Comparison of ENCODE assay signal across 20 cellular contexts in genomic region chr4:184255361-184255760, GRCh38. TPM values are rescaled to one million over a fixed set of nuclear protein-coding genes. Genes with fewer than 3 reads are reported as not detected.
DNase-seq lines count a peak whose midpoint lies in the region; ATAC-seq and TF ChIP-seq lines count a peak whose summit lies in the region.
"Had no signal": no experiment of that assay in that cellular context is flagged by ENCODE, and none has a peak within 500 bp of the region (broad histone marks: within the 10 kb centered on the region; RNA-seq: fewer than 3 reads in every experiment).

No MANE protein-coding gene starts in this region.

- intact Hi-C loops in Right ventricle myocardium inferior (cut with DNase I) = no loop called here
- intact Hi-C loops in cardiac septum (cut with DNase I) = no loop called here
- intact Hi-C loops in testis (cut with DNase I; ENCODE audit: low total_unique reads) = no loop called here

- no peak for TF ChIP-seq POLR2A in testis (IDR thresholded peaks at IDR 0.05)

- peak overlapping the region; percentile 10 for H3K27ac Mint-ChIP-seq in neural crest cell (ENCODE audit: unreplicated experiment)
- H3K27ac Mint-ChIP-seq: activated CD4-positive, alpha-beta T cell treated with anti-CD3 and anti-CD28 coated beads for 36 hours; CD14-positive monocyte; progenitor cell of endocrine pancreas had no signal

- H3K4me1 Mint-ChIP-seq in neural crest cell = peaks cover 26% of the 10 kb centered on the region

- no peaks in the 10 kb centered on the region for H3K36me3 ChIP-seq in testis (ENCODE audit: low read depth, missing control alignments)
- H3K36me3 ChIP-seq: spleen, tibial artery had no signal

- H3K27me3 Mint-ChIP-seq in neural crest cell (ENCODE audit: low read depth) = no peaks in the 10 kb centered on the region
- H3K27me3 Mint-ChIP-seq: activated CD4-positive, alpha-beta T cell treated with anti-CD3 and anti-CD28 coated beads for 36 hours; progenitor cell of endocrine pancreas had no signal

- no peak overlapping the region for H3K4me3 Mint-ChIP-seq in neural crest cell
- H3K4me3 Mint-ChIP-seq: activated CD4-positive, alpha-beta T cell treated with anti-CD3 and anti-CD28 coated beads for 36 hours; CD14-positive monocyte had no signal

- DNase-seq in Right ventricle myocardium inferior (ENCODE audit: missing footprints) (peak; percentile 72), cardiac septum (ENCODE audit: low spot score) (no peak), globus pallidus (ENCODE audit: low spot score) (peak; percentile 81), neural crest cell (ENCODE audit: low read depth, low spot score) (peak; percentile 12), testis (peak; percentile 63), NCI-H82 (lab: John Stamatoyannopoulos, UW) (no peak)
- no peak for DNase-seq in stimulated activated CD8-positive, alpha-beta memory T cell treated with anti-CD3 and anti-CD28 coated beads, Interleukin-4, amount 100 ng/mL, for 48 hours
- no peak for DNase-seq in activated naive CD4-positive, alpha-beta T cell treated with anti-CD3 and anti-CD28 coated beads, Interleukin-2, amount 50 U/mL, for 16 hours
- DNase-seq: activated CD4-positive, alpha-beta T cell treated with anti-CD3 and anti-CD28 coated beads for 36 hours; DMS53; IMR-90; NCI-H1436 treated with DMSO at 0.1 percent for 48 hours; NCI-H2171 treated with DMSO at 0.1 percent for 48 hours; spleen; tibial artery had no signal

- H3K9me3 Mint-ChIP-seq in neural crest cell = peaks cover 6% of the 10 kb centered on the region

- H3K4me1 ChIP-seq in testis = peaks cover 13% of the 10 kb centered on the region
- H3K4me1 ChIP-seq: tibial artery had no signal

- H3K4me3 ChIP-seq in testis = no peak overlapping the region
- H3K4me3 ChIP-seq: spleen, tibial artery had no signal

- WGBS in testis, 2 donors = 27 to 50% methylated on average over 2 to 4 of the region's 4 CpGs

- no peak overlapping the region for H3K27ac ChIP-seq in testis
- H3K27ac ChIP-seq: spleen, tibial artery had no signal

- H3K27me3 ChIP-seq in testis = no peaks in the 10 kb centered on the region
- H3K27me3 ChIP-seq: spleen had no signal

- TF ChIP-seq CTCF in neural crest cell (conservative IDR thresholded peaks at IDR 0.05) (no peak), testis (IDR thresholded peaks at IDR 0.05) (no peak)

- peaks cover 4% of the 10 kb centered on the region for H3K36me3 Mint-ChIP-seq in neural crest cell (ENCODE audit: low read depth)
- H3K36me3 Mint-ChIP-seq: CD14-positive monocyte had no signal

- no peaks in the 10 kb centered on the region for H3K9me3 ChIP-seq in testis
- H3K9me3 ChIP-seq: tibial artery had no signal

- ATAC-seq in Right ventricle myocardium inferior = peak; percentile 70
- ATAC-seq: activated CD4-positive, alpha-beta T cell treated with anti-CD3 and anti-CD28 coated beads for 36 hours; Panc1 had no signal

RNA-seq across cellular contexts. Expression of gene ENPP6, which starts 37.7 kb away (rescaled TPM):
- total RNA-seq in Right ventricle myocardium inferior (0.11 TPM), cardiac septum (0.05 TPM), neural crest cell (not detected in 2 replicates), testis (1 to 10 TPM; 2.0 to 3.5 TPM)
- 4.9 TPM for polyA plus RNA-seq in testis (ENCODE audit: insufficient read depth, low read depth, low replicate concordance)
- total RNA-seq: A673, IMR-90, MCF 10A, progenitor cell of endocrine pancreas had no signal
- polyA plus RNA-seq: IMR-90 had no signal

Comparison
In these comparisons a context has a peak if more than half of its experiments do, and no peak if none do; other contexts are left out.
1. DNase-seq: peak in Right ventricle myocardium inferior (single experiment), globus pallidus (single experiment), neural crest cell (single experiment) and testis (single experiment); none in cardiac septum (single experiment), stimulated activated CD8-positive, alpha-beta memory T cell treated with anti-CD3 and anti-CD28 coated beads, Interleukin-4, amount 100 ng/mL, for 48 hours (single experiment), NCI-H82 (single experiment) and activated naive CD4-positive, alpha-beta T cell treated with anti-CD3 and anti-CD28 coated beads, Interleukin-2, amount 50 U/mL, for 16 hours (single experiment).